19 cellular contexts compared by ENCODE assay signal in genomic region chr4:157226601-157227000, GRCh38. TPM values are rescaled to one million over a fixed set of nuclear protein-coding genes. Genes with fewer than 3 reads are reported as not detected.
"Had no signal": no experiment of that assay in that cellular context is flagged by ENCODE, and none has a peak within 500 bp of the region (broad histone marks: within the 10 kb centered on the region; RNA-seq: fewer than 3 reads in every experiment).

No MANE protein-coding gene starts in this region.

- H2AFZ ChIP-seq: hepatocyte, neural progenitor cell had no signal

- H3K36me3 ChIP-seq: neural progenitor cell, ovary, stomach, thyroid gland had no signal

- H3K27me3 ChIP-seq: ovary had no signal

- H3K9me3 ChIP-seq: stomach, thyroid gland had no signal

- H3K27ac ChIP-seq: foreskin keratinocyte, hepatocyte, neural progenitor cell, ovary, stomach, thyroid gland had no signal

- H3K9ac ChIP-seq: neural progenitor cell had no signal

- ATAC-seq: foreskin keratinocyte, left lobe of liver, natural killer cell, right cardiac atrium had no signal

- H3K4me3 ChIP-seq: hepatocyte, neural progenitor cell, ovary, stomach, thyroid gland had no signal

- DNase-seq: endodermal cell; erythroblast; foreskin keratinocyte; head of caudate nucleus; kidney glomerular epithelial cell; natural killer cell; nucleus accumbens; ovary; right cardiac atrium; small intestine; stimulated activated CD4-positive, alpha-beta T cell treated with anti-CD3 and anti-CD28 coated beads, Interleukin-12 subunit alpha, Interleukin-12 subunit beta, amount 100 ng/mL, for 4 hours; stimulated activated naive CD4-positive, alpha-beta T cell; stomach; substantia nigra; thyroid gland had no signal

- H3K4me2 ChIP-seq: hepatocyte, neural progenitor cell had no signal

- H3K4me1 ChIP-seq: foreskin keratinocyte, neural progenitor cell had no signal

- H3K79me2 ChIP-seq: hepatocyte had no signal

RNA-seq across cellular contexts. Expression of gene GRIA2, which starts 6.1 kb away (rescaled TPM):
- polyA plus RNA-seq: endothelial cell of umbilical vein, foreskin keratinocyte had no signal
